ENCODE assay signal across 1 cellular context in genomic region chr13:33493672-33494365, GRCh38.
TF ChIP-seq lines count a peak whose summit lies in the region.

No MANE protein-coding gene starts in this region.

TF ChIP-seq in GM23338, 12 proteins besides CTCF, POLR2A, EP300 and RAD21 (continued from another document):
- TF ChIP-seq, protein P1, sequence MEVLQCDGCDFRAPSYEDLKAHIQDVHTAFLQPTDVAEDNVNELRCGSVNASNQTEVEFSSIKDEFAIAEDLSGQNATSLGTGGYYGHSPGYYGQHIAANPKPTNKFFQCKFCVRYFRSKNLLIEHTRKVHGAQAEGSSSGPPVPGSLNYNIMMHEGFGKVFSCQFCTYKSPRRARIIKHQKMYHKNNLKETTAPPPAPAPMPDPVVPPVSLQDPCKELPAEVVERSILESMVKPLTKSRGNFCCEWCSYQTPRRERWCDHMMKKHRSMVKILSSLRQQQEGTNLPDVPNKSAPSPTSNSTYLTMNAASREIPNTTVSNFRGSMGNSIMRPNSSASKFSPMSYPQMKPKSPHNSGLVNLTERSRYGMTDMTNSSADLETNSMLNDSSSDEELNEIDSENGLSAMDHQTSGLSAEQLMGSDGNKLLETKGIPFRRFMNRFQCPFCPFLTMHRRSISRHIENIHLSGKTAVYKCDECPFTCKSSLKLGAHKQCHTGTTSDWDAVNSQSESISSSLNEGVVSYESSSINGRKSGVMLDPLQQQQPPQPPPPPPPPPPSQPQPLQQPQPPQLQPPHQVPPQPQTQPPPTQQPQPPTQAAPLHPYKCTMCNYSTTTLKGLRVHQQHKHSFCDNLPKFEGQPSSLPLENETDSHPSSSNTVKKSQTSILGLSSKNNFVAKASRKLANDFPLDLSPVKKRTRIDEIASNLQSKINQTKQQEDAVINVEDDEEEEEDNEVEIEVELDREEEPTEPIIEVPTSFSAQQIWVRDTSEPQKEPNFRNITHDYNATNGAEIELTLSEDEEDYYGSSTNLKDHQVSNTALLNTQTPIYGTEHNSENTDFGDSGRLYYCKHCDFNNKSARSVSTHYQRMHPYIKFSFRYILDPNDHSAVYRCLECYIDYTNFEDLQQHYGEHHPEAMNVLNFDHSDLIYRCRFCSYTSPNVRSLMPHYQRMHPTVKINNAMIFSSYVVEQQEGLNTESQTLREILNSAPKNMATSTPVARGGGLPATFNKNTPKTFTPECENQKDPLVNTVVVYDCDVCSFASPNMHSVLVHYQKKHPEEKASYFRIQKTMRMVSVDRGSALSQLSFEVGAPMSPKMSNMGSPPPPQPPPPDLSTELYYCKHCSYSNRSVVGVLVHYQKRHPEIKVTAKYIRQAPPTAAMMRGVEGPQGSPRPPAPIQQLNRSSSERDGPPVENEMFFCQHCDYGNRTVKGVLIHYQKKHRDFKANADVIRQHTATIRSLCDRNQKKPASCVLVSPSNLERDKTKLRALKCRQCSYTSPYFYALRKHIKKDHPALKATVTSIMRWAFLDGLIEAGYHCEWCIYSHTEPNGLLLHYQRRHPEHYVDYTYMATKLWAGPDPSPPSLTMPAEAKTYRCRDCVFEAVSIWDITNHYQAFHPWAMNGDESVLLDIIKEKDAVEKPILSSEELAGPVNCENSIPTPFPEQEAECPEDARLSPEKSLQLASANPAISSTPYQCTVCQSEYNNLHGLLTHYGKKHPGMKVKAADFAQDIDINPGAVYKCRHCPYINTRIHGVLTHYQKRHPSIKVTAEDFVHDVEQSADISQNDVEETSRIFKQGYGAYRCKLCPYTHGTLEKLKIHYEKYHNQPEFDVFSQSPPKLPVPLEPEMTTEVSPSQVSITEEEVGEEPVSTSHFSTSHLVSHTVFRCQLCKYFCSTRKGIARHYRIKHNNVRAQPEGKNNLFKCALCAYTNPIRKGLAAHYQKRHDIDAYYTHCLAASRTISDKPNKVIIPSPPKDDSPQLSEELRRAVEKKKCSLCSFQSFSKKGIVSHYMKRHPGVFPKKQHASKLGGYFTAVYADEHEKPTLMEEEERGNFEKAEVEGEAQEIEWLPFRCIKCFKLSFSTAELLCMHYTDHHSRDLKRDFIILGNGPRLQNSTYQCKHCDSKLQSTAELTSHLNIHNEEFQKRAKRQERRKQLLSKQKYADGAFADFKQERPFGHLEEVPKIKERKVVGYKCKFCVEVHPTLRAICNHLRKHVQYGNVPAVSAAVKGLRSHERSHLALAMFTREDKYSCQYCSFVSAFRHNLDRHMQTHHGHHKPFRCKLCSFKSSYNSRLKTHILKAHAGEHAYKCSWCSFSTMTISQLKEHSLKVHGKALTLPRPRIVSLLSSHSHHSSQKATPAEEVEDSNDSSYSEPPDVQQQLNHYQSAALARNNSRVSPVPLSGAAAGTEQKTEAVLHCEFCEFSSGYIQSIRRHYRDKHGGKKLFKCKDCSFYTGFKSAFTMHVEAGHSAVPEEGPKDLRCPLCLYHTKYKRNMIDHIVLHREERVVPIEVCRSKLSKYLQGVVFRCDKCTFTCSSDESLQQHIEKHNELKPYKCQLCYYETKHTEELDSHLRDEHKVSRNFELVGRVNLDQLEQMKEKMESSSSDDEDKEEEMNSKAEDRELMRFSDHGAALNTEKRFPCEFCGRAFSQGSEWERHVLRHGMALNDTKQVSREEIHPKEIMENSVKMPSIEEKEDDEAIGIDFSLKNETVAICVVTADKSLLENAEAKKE (CRISPR knock-in tag; IDR thresholded peaks at IDR 0.05) = no peak
- no peak for TF ChIP-seq POLR2AphosphoS5 (IDR thresholded peaks at IDR 0.05; ENCODE audit: low read depth)
- TF ChIP-seq REST (IDR thresholded peaks at IDR 0.05; ENCODE audit: unreplicated experiment) = no peak
- TF ChIP-seq ETS1 (IDR thresholded peaks at IDR 0.05) = no peak
- TF ChIP-seq NANOG (IDR thresholded peaks at IDR 0.05; ENCODE audit: borderline replicate concordance) = no peak
- no peak for TF ChIP-seq EZH2phosphoT487 (IDR thresholded peaks at IDR 0.05; ENCODE audit: unreplicated experiment)
- TF ChIP-seq ZNF331 (CRISPR knock-in tag; IDR thresholded peaks at IDR 0.05; ENCODE audit: low read depth) = no peak
- TF ChIP-seq JUNB (IDR thresholded peaks at IDR 0.05; ENCODE audit: unreplicated experiment) = no peak
